Comparison of ENCODE assay signal across 12 cellular contexts in genomic region chr5:81909677-81910076, GRCh38.
DNase-seq lines count a peak whose midpoint lies in the region; ATAC-seq and TF ChIP-seq lines count a peak whose summit lies in the region.
"Had no signal": no experiment of that assay in that cellular context is flagged by ENCODE, and none has a peak within 500 bp of the region (broad histone marks: within the 10 kb centered on the region; RNA-seq: fewer than 3 reads in every experiment).

No MANE protein-coding gene starts in this region.

- no peak overlapping the region for H3K4me3 Mint-ChIP-seq in natural killer cell treated with Interleukin-12 subunit alpha and Interleukin-12 subunit beta and Interleukin-15 and Interleukin-18, amount 100 ng/mL, for 72 hours

- TF ChIP-seq POLR2A in vagina (IDR thresholded peaks at IDR 0.05): no peak

- intact Hi-C loops in vagina (cut with DNase I): no loop called here

- DNase-seq in GM13977 (ENCODE audit: low spot score) (peak; percentile 23), GM20000 (ENCODE audit: low spot score) (peak; percentile 21), NOMO-1 treated with DMSO at 0.1 percent for 48 hours (lab: John Stamatoyannopoulos, UW; ENCODE audit: unreplicated experiment) (peak; percentile 73), middle frontal gyrus (ENCODE audit: extremely low spot score, low spot score) (no peak), vagina (ENCODE audit: extremely low spot score in 2 of 2) (no peak)
- DNase-seq in natural killer cell treated with Interleukin-12 subunit alpha and Interleukin-12 subunit beta and Interleukin-15 and Interleukin-18, amount 100 ng/mL, for 72 hours (ENCODE audit: low spot score): no peak
- DNase-seq in activated CD8-positive, alpha-beta memory T cell treated with anti-CD3 and anti-CD28 coated beads, Interleukin-2, amount 50 U/mL, for 4 hours: no peak
- DNase-seq: cortex of kidney, NCI-H1092, NCI-H510A had no signal

- TF ChIP-seq CTCF in GM13977 (IDR thresholded peaks at IDR 0.05; ENCODE audit: extremely low read depth, insufficient read depth, missing control alignments): no peak
- no peak for TF ChIP-seq CTCF in GM20000 (IDR thresholded peaks at IDR 0.05; ENCODE audit: extremely low read depth, missing control alignments)
- TF ChIP-seq CTCF in vagina (IDR thresholded peaks at IDR 0.05): no peak

- H3K27me3 Mint-ChIP-seq in natural killer cell treated with Interleukin-12 subunit alpha and Interleukin-12 subunit beta and Interleukin-15 and Interleukin-18, amount 100 ng/mL, for 72 hours: peaks cover 3 to 5% of the 10 kb centered on the region in 2 donors

- H3K27ac Mint-ChIP-seq in natural killer cell treated with Interleukin-12 subunit alpha and Interleukin-12 subunit beta and Interleukin-15 and Interleukin-18, amount 100 ng/mL, for 72 hours: no peak overlapping the region

- no peaks in the 10 kb centered on the region for H3K4me1 Mint-ChIP-seq in natural killer cell treated with Interleukin-12 subunit alpha and Interleukin-12 subunit beta and Interleukin-15 and Interleukin-18, amount 100 ng/mL, for 72 hours (ENCODE audit: low read depth in 2 of 2)

- H3K9me3 Mint-ChIP-seq in natural killer cell treated with Interleukin-12 subunit alpha and Interleukin-12 subunit beta and Interleukin-15 and Interleukin-18, amount 100 ng/mL, for 72 hours: no peaks in the 10 kb centered on the region

- H3K4me1 ChIP-seq in vagina: no peaks in the 10 kb centered on the region
- H3K4me1 ChIP-seq: HAP-1 had no signal

- no peak overlapping the region for H3K4me3 ChIP-seq in vagina
- H3K4me3 ChIP-seq: HAP-1 had no signal

- no peaks in the 10 kb centered on the region for H3K36me3 Mint-ChIP-seq in natural killer cell treated with Interleukin-12 subunit alpha and Interleukin-12 subunit beta and Interleukin-15 and Interleukin-18, amount 100 ng/mL, for 72 hours

- H3K36me3 ChIP-seq in vagina: no peaks in the 10 kb centered on the region
- H3K36me3 ChIP-seq: HAP-1 had no signal

- no peaks in the 10 kb centered on the region for H3K9me3 ChIP-seq in vagina
- H3K9me3 ChIP-seq: HAP-1 had no signal

- H3K27me3 ChIP-seq in vagina: no peaks in the 10 kb centered on the region

- H3K27ac ChIP-seq in vagina: no peak overlapping the region

- in situ Hi-C loops in GM13977 (cut with MboI; ENCODE audit: low pct_unique_long_range_greater_than_20kb, low sequenced_read_pairs, unreplicated experiment): no loop called here

- ATAC-seq in HG02973 (IDR thresholded peaks at IDR 0.05; ENCODE audit: unreplicated experiment): peak; percentile 56
- ATAC-seq in natural killer cell treated with Interleukin-12 subunit alpha and Interleukin-12 subunit beta and Interleukin-15 and Interleukin-18, amount 100 ng/mL, for 72 hours: no peak

Comparison
In these comparisons a context has a peak if more than half of its experiments do, and no peak if none do; other contexts are left out.
1. DNase-seq: peak in GM13977 (single experiment), GM20000 (single experiment) and NOMO-1 treated with DMSO at 0.1 percent for 48 hours (single experiment); none in natural killer cell treated with Interleukin-12 subunit alpha and Interleukin-12 subunit beta and Interleukin-15 and Interleukin-18, amount 100 ng/mL, for 72 hours (single experiment), activated CD8-positive, alpha-beta memory T cell treated with anti-CD3 and anti-CD28 coated beads, Interleukin-2, amount 50 U/mL, for 4 hours (single experiment), middle frontal gyrus (single experiment) and vagina (0 of 2).